In genomic region chr7:45108863-45109262, GRCh38 we compare ENCODE assay signal across 16 cellular contexts. TPM values are rescaled to one million over a fixed set of nuclear protein-coding genes. Genes with fewer than 3 reads are reported as not detected.
DNase-seq lines count a peak whose midpoint lies in the region; ATAC-seq and TF ChIP-seq lines count a peak whose summit lies in the region.
"Had no signal": no experiment of that assay in that cellular context is flagged by ENCODE, and none has a peak within 500 bp of the region (broad histone marks: within the 10 kb centered on the region; RNA-seq: fewer than 3 reads in every experiment).

No MANE protein-coding gene starts in this region.

- no peak overlapping the region for H3K23ac ChIP-seq in neuronal stem cell (ENCODE audit: low read depth, low read length, poor library complexity)

- no peak for TF ChIP-seq CTCF in sigmoid colon (IDR thresholded peaks at IDR 0.05)
- TF ChIP-seq CTCF in vagina (IDR thresholded peaks at IDR 0.05), result no peak

- H2AFZ ChIP-seq in Karpas-422 (ENCODE audit: low read length) (no peak overlapping the region), neuronal stem cell (ENCODE audit: low read length) (no peak overlapping the region)

- H3K9me3 Mint-ChIP-seq in activated T-cell treated with anti-CD3 and anti-CD28 coated beads, Interleukin-2, amount 50 U/mL, for 4 hours, result no peaks in the 10 kb centered on the region
- H3K9me3 Mint-ChIP-seq: IgD-negative memory B cell had no signal

- H3K36me3 ChIP-seq in Karpas-422 (ENCODE audit: insufficient read depth, low read length) (peaks cover 45% of the 10 kb centered on the region), adipocyte (ENCODE audit: control insufficient read depth, insufficient read depth, low read length, severe bottlenecking) (peaks cover 53% of the 10 kb centered on the region), sigmoid colon (peaks cover 41 to 56% (median 47%) of the 10 kb centered on the region in 4 donors), neuronal stem cell (replicated peaks in 1 of 2; ENCODE audit: control insufficient read depth in 2 of 2, insufficient read depth in 2 of 2, low read length in 2 of 2) (peaks cover 45 to 60% of the 10 kb centered on the region in 2 donors), vagina (peaks cover 3 to 52% of the 10 kb centered on the region in 2 donors)

- H3K27me3 ChIP-seq in Karpas-422 (ENCODE audit: low read length) (no peaks in the 10 kb centered on the region), adipocyte (replicated peaks; ENCODE audit: control insufficient read depth, insufficient read depth, low read length) (no peaks in the 10 kb centered on the region), sigmoid colon (no peaks in the 10 kb centered on the region), neuronal stem cell (ENCODE audit: control insufficient read depth in 3 of 3, insufficient read depth in 3 of 3, low read depth in 1 of 3, low read length in 3 of 3) (peaks cover 0 to 3% (median 0%) of the 10 kb centered on the region in 3 experiments), vagina (no peaks in the 10 kb centered on the region)
- H3K27me3 ChIP-seq: esophagus muscularis mucosa, neutrophil, tibial artery had no signal

- H2AK5ac ChIP-seq in neuronal stem cell (ENCODE audit: low read depth, low read length), result no peak overlapping the region

- H2BK15ac ChIP-seq in neuronal stem cell (ENCODE audit: low read length), result no peak overlapping the region

- no peak overlapping the region for H2BK5ac ChIP-seq in neuronal stem cell (ENCODE audit: low read length)

- no peak overlapping the region for H4K8ac ChIP-seq in neuronal stem cell (ENCODE audit: low read depth, low read length)

- no peak overlapping the region for H3K4ac ChIP-seq in neuronal stem cell (ENCODE audit: low read length)

- intact Hi-C loops in sigmoid colon (cut with DNase I) (no loop called here), vagina (cut with DNase I) (no loop called here)

- TF ChIP-seq POLR2A in sigmoid colon (IDR thresholded peaks at IDR 0.05) (no peak), vagina (IDR thresholded peaks at IDR 0.05) (no peak)

- no peak overlapping the region for H3K14ac ChIP-seq in neuronal stem cell (ENCODE audit: low read length)

- H3K9me2 ChIP-seq in Karpas-422 (replicated peaks; ENCODE audit: insufficient read depth, low read length), result no peaks in the 10 kb centered on the region

- H3K79me2 ChIP-seq in Karpas-422 (ENCODE audit: low read length), result peaks cover 47% of the 10 kb centered on the region

- peak overlapping the region; percentile 54 for H3K4me3 Mint-ChIP-seq in activated T-cell treated with anti-CD3 and anti-CD28 coated beads, Interleukin-2, amount 50 U/mL, for 4 hours

- WGBS in sigmoid colon, 2 donors, result 67 to 87% methylated on average over 8 of the region's 8 CpGs
- no CpG with 5 or more reads among the region's 8 CpGs for WGBS in neuronal stem cell (ENCODE audit: extremely low coverage in 2 of 2, insufficient read length in 2 of 2, insufficient replicate concordance in 1 of 2), 2 donors

- H3K27me3 Mint-ChIP-seq in activated T-cell treated with anti-CD3 and anti-CD28 coated beads, Interleukin-2, amount 50 U/mL, for 4 hours (ENCODE audit: low read depth), result no peaks in the 10 kb centered on the region
- H3K27me3 Mint-ChIP-seq: IgD-negative memory B cell had no signal

- no peak for TF ChIP-seq EP300 in sigmoid colon (IDR thresholded peaks at IDR 0.05)

- peaks cover 25% of the 10 kb centered on the region for H3K36me3 Mint-ChIP-seq in activated T-cell treated with anti-CD3 and anti-CD28 coated beads, Interleukin-2, amount 50 U/mL, for 4 hours (ENCODE audit: insufficient read depth)

- H3K4me3 ChIP-seq in Karpas-422 (ENCODE audit: low read length), result no peak overlapping the region
- H3K4me3 ChIP-seq in adipocyte (ENCODE audit: low read length), result no peak overlapping the region
- no peak overlapping the region for H3K4me3 ChIP-seq in sigmoid colon
- no peak overlapping the region for H3K4me3 ChIP-seq in neuronal stem cell (ENCODE audit: low read length in 2 of 2)
- no peak overlapping the region for H3K4me3 ChIP-seq in vagina
- H3K4me3 ChIP-seq: esophagus muscularis mucosa, left ventricle myocardium inferior, smooth muscle cell, tibial artery had no signal

- peak overlapping the region; percentile 23 for H3K4me2 ChIP-seq in Karpas-422 (ENCODE audit: low read depth, low read length, poor library complexity, severe bottlenecking)
- H3K4me2 ChIP-seq in neuronal stem cell (ENCODE audit: insufficient read depth, low read length, poor library complexity, severe bottlenecking), result no peak overlapping the region
- H3K4me2 ChIP-seq: smooth muscle cell had no signal

- H3K27ac ChIP-seq in Karpas-422 (ENCODE audit: low read length) (no peak overlapping the region), sigmoid colon (no peak overlapping the region), neuronal stem cell (replicated peaks; ENCODE audit: low read length) (no peak overlapping the region), vagina (no peak overlapping the region)
- H3K27ac ChIP-seq: esophagus muscularis mucosa, left ventricle myocardium inferior, neutrophil, tibial artery had no signal

- H3K4me1 Mint-ChIP-seq in activated T-cell treated with anti-CD3 and anti-CD28 coated beads, Interleukin-2, amount 50 U/mL, for 4 hours (ENCODE audit: low read depth), result peaks cover 42% of the 10 kb centered on the region

- peaks cover 36% of the 10 kb centered on the region for H4K20me1 ChIP-seq in Karpas-422 (ENCODE audit: insufficient read depth, low read depth, low read length)

- no peak for ATAC-seq in activated T-cell treated with anti-CD3 and anti-CD28 coated beads, Interleukin-2, amount 50 U/mL, for 4 hours

- peaks cover 28% of the 10 kb centered on the region for H3K4me1 ChIP-seq in Karpas-422 (ENCODE audit: low read length)
- H3K4me1 ChIP-seq in adipocyte (ENCODE audit: control insufficient read depth, insufficient read depth, low read length), result peaks cover 39% of the 10 kb centered on the region
- H3K4me1 ChIP-seq in sigmoid colon, result peaks cover 0 to 50% (median 44%) of the 10 kb centered on the region in 4 donors
- H3K4me1 ChIP-seq in neuronal stem cell (ENCODE audit: control insufficient read depth in 2 of 2, insufficient read depth in 1 of 2, low read depth in 1 of 2, low read length in 2 of 2), result peaks cover 0 to 2% of the 10 kb centered on the region in 2 donors
- peaks cover 57% of the 10 kb centered on the region for H3K4me1 ChIP-seq in vagina

- DNase-seq in activated T-cell treated with anti-CD3 and anti-CD28 coated beads, Interleukin-2, amount 50 U/mL, for 4 hours, result no peak
- DNase-seq in activated T-cell treated with anti-CD3 and anti-CD28 coated beads, Interleukin-2, amount 50 U/mL, for 1 hour, result no peak
- DNase-seq in Karpas-422 (no peak), adipocyte (ENCODE audit: low read depth) (no peak), sigmoid colon (peak; percentile 43), neuronal stem cell (ENCODE audit: low spot score) (no peak), vagina (ENCODE audit: extremely low spot score in 2 of 2) (no peak)
- DNase-seq in activated CD8-positive, alpha-beta memory T cell treated with anti-CD3 and anti-CD28 coated beads, Interleukin-2, amount 50 U/mL, for 4 hours, result no peak
- DNase-seq: hypothalamus, left ventricle myocardium inferior, NCI-H510A treated with DMSO at 0.1 percent for 48 hours, tibial artery had no signal

- no peak overlapping the region for H2BK12ac ChIP-seq in neuronal stem cell (ENCODE audit: low read length)

- H3K18ac ChIP-seq in neuronal stem cell (ENCODE audit: low read length), result no peak overlapping the region

- H3K9me3 ChIP-seq in Karpas-422 (ENCODE audit: low read length) (no peaks in the 10 kb centered on the region), adipocyte (ENCODE audit: control insufficient read depth, low read length) (no peaks in the 10 kb centered on the region), sigmoid colon (no peaks in the 10 kb centered on the region), neuronal stem cell (replicated peaks in 1 of 2; ENCODE audit: control insufficient read depth in 2 of 2, insufficient read depth in 1 of 2, low read depth in 1 of 2, low read length in 2 of 2) (no peaks in the 10 kb centered on the region), vagina (no peaks in the 10 kb centered on the region)
- H3K9me3 ChIP-seq: esophagus muscularis mucosa, left ventricle myocardium inferior, neutrophil, tibial artery had no signal

- no peak overlapping the region for H2BK120ac ChIP-seq in neuronal stem cell (ENCODE audit: low read depth, low read length)

- H3K9ac ChIP-seq in Karpas-422 (ENCODE audit: low read length), result no peak overlapping the region
- peak overlapping the region; percentile 34 for H3K9ac ChIP-seq in adipocyte (ENCODE audit: low read length)
- H3K9ac ChIP-seq in neuronal stem cell (ENCODE audit: low read depth, low read length, poor library complexity), result no peak overlapping the region

- H4K91ac ChIP-seq in neuronal stem cell (ENCODE audit: low read depth, low read length, poor library complexity), result no peak overlapping the region

- H3K79me1 ChIP-seq in neuronal stem cell (ENCODE audit: low read depth, low read length), result peaks cover 3% of the 10 kb centered on the region

RNA-seq across cellular contexts. Expression of gene TBRG4, which starts 2.6 kb away (rescaled TPM):
- total RNA-seq in activated T-cell treated with anti-CD3 and anti-CD28 coated beads, Interleukin-2, amount 50 U/mL, for 4 hours, result 100 to 1,000 TPM; 206 to 236 (median 233) TPM
- 81.5 and 108 TPM in 2 replicates for total RNA-seq in Karpas-422 (2014; rRNA removed; shearing (Covaris generic); ENCODE audit: low replicate concordance)
- 10 to 100 TPM; 40.3 to 57.1 (median 46.8) TPM for total RNA-seq in sigmoid colon
- 10 to 100 TPM; 31.8 to 80.1 (median 44.6) TPM for polyA plus RNA-seq in sigmoid colon
- polyA plus RNA-seq in neuronal stem cell (2013, experiment 1 of 2), result 46.9 TPM
- polyA plus RNA-seq in neuronal stem cell (2013, experiment 2 of 2), result 46.7 TPM
- 71.2 TPM for total RNA-seq in vagina

RNA-seq across cellular contexts. Expression of gene NACAD, which starts 20.1 kb away (rescaled TPM):
- under 1 TPM; 0.14 to 0.66 (median 0.37) TPM for total RNA-seq in activated T-cell treated with anti-CD3 and anti-CD28 coated beads, Interleukin-2, amount 50 U/mL, for 4 hours
- 0.04 TPM in 1 of 2 replicates, not detected in the other for total RNA-seq in Karpas-422 (2014; rRNA removed; shearing (Covaris generic); ENCODE audit: low replicate concordance)
- total RNA-seq in sigmoid colon (1 to 10 TPM; 3.2 to 8.9 (median 4.9) TPM), vagina (9.6 TPM)
- polyA plus RNA-seq in sigmoid colon, result 1 to 10 TPM in 1 of 3 donors, under 1 TPM in 2; 0.23 to 1.9 (median 0.60) TPM
- polyA plus RNA-seq in neuronal stem cell (2013, experiment 1 of 2), result 3.5 TPM
- 3.6 TPM for polyA plus RNA-seq in neuronal stem cell (2013, experiment 2 of 2)
- polyA plus RNA-seq: IgD-negative memory B cell had no signal

RNA-seq across cellular contexts. Expression of gene RAMP3, which starts 48.7 kb away (rescaled TPM):
- total RNA-seq in activated T-cell treated with anti-CD3 and anti-CD28 coated beads, Interleukin-2, amount 50 U/mL, for 4 hours, result not detected
- not detected in 2 replicates for total RNA-seq in Karpas-422 (2014; rRNA removed; shearing (Covaris generic); ENCODE audit: low replicate concordance)
- total RNA-seq in sigmoid colon (10 to 100 TPM; 18.4 to 57.8 (median 33.7) TPM), vagina (50.1 TPM)
- polyA plus RNA-seq in sigmoid colon, result 10 to 100 TPM in 1 of 3 donors, 1 to 10 TPM in 2; 2.5 to 26.0 (median 4.8) TPM
- polyA plus RNA-seq in neuronal stem cell (2013, experiment 1 of 2), result 0.15 TPM
- 0.18 TPM for polyA plus RNA-seq in neuronal stem cell (2013, experiment 2 of 2)
- total RNA-seq: smooth muscle cell had no signal
- polyA plus RNA-seq: IgD-negative memory B cell, smooth muscle cell had no signal

Comparison
In these comparisons a context has a peak if more than half of its experiments do, and no peak if none do; other contexts are left out.
1. RNA of gene RAMP3, which starts 48.7 kb away (total RNA-seq): 50.1 TPM in vagina (single experiment) and 18.4 to 57.8 TPM in sigmoid colon; not detected in activated T-cell treated with anti-CD3 and anti-CD28 coated beads, Interleukin-2, amount 50 U/mL, for 4 hours and not detected in Karpas-422; every median in the first group is over 10 times any median in the second.